ENCODE assay signal across 23 cellular contexts in the genomic region with DNA sequence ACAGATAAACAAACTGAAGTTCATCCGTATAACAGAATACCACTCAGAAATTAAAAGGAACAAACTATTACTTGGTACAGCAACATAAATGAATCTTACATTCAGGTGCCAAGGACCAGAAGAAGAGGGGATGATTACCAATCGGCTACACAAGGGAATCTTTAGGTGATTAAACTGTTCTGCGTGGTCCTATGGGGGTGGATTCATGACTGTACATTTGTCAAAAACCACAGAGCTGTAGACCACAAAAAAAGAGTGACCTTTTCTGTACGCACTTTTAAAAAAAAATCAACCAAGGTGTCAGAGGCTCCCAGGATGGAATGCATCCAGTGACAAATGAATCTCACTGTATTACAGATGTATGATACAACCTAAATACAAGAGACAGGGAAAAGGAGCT.
A peak's percentile ranks its signal among the peaks of the same experiment; 100 is the strongest.
DNase-seq lines count a peak whose midpoint lies in the region; ATAC-seq and TF ChIP-seq lines count a peak whose summit lies in the region.
"Had no signal": no experiment of that assay in that cellular context is flagged by ENCODE, and none has a peak within 500 bp of the region (broad histone marks: within the 10 kb centered on the region; RNA-seq: fewer than 3 reads in every experiment).

No MANE protein-coding gene starts in this region.

- H3K18ac ChIP-seq in IMR-90 (ENCODE audit: low read depth, low read length), result no peak overlapping the region

- no peaks in the 10 kb centered on the region for H4K20me1 ChIP-seq in IMR-90 (ENCODE audit: insufficient read depth, low read length)

- H3K9me3 ChIP-seq in IMR-90 (ENCODE audit: control insufficient read depth, insufficient read depth, low read length), result peaks cover 5% of the 10 kb centered on the region
- H3K9me3 ChIP-seq: thyroid gland had no signal

- no peak overlapping the region for H3K4me3 ChIP-seq in IMR-90 (ENCODE audit: insufficient read depth, low read depth, low read length)
- H3K4me3 ChIP-seq: BLaER1, dorsolateral prefrontal cortex, K562, thyroid gland had no signal

- CTCF ChIA-PET in IMR-90 (lab: Yijun Ruan, JAX), result interaction anchor here (0.6 kb wide), 1 partner anchor 363 kb away, joined by 3 read pairs; no protein-coding TSS in a partner anchor

- no peak overlapping the region for H3K27ac ChIP-seq in IMR-90 (ENCODE audit: insufficient read depth, low read length)
- H3K27ac ChIP-seq: BLaER1, dorsolateral prefrontal cortex, parathyroid adenoma, thyroid gland had no signal

- no peak overlapping the region for H4K8ac ChIP-seq in IMR-90 (ENCODE audit: low read depth in 2 of 2, low read length in 2 of 2)

- dilution Hi-C loops in IMR-90 (cut with HindIII; ENCODE audit: low sequenced_read_pairs, unreplicated experiment), result no loop called here

- H4K91ac ChIP-seq in IMR-90 (ENCODE audit: insufficient read depth, low read depth, low read length), result no peak overlapping the region

- TF ChIP-seq POLR2A in IMR-90 (IDR thresholded peaks at IDR 0.05; ENCODE audit: low read depth, low read length), result no peak

- no peak overlapping the region for H2AFZ ChIP-seq in IMR-90 (replicated peaks; ENCODE audit: low read length, poor library complexity)
- H2AFZ ChIP-seq: parathyroid adenoma had no signal

- POLR2A ChIA-PET in IMR-90 (lab: Charles Lee; ENCODE audit: unreplicated experiment), result no interaction called here

- H2BK120ac ChIP-seq in IMR-90 (ENCODE audit: low read depth, low read length), result no peak overlapping the region

- H3K56ac ChIP-seq in IMR-90 (ENCODE audit: extremely low read depth, insufficient read depth, low read length), result no peak overlapping the region

- H2AK9ac ChIP-seq in IMR-90 (replicated peaks; ENCODE audit: low read depth, low read length, poor library complexity), result no peak overlapping the region

- H3K27ac Mint-ChIP-seq in activated T-helper 17 cell treated with anti-CD3 and anti-CD28 coated beads, Interleukin-2, amount 50 U/mL, for 72 hours, result peak overlapping the region; percentile 10
- H3K27ac Mint-ChIP-seq in stimulated activated effector memory CD8-positive, alpha-beta T cell treated with anti-CD3 and anti-CD28 coated beads, Interleukin-12 subunit alpha, Interleukin-12 subunit beta, amount 100 ng/mL, for 72 hours, result no peak overlapping the region
- H3K27ac Mint-ChIP-seq: stimulated activated memory B cell treated with anti-CD40 and anti-IgM and Interleukin-4, amounts not matched to agents 10 μg/mL and 1 μg/mL and 100 μg/mL, for 72 hours had no signal

- no TSS peak for BruUV-seq in IMR-90 (replicated peaks; lab: Mats Ljungman, UMichigan)

- no peak overlapping the region for H3K4me2 ChIP-seq in IMR-90 (ENCODE audit: low read depth, low read length)
- H3K4me2 ChIP-seq: BLaER1 had no signal

- intact Hi-C loops in IMR-90 (cut with micrococcal nuclease), result no loop called here

- H3K36me3 ChIP-seq in IMR-90 (ENCODE audit: control insufficient read depth, insufficient read depth, low read length), result no peaks in the 10 kb centered on the region
- H3K36me3 ChIP-seq: BLaER1, thyroid gland had no signal

- H4K5ac ChIP-seq in IMR-90 (ENCODE audit: low read depth, low read length), result no peak overlapping the region

- H3K9me3 Mint-ChIP-seq in activated T-helper 17 cell treated with anti-CD3 and anti-CD28 coated beads, Interleukin-2, amount 50 U/mL, for 72 hours, result peaks cover 3% of the 10 kb centered on the region
- H3K9me3 Mint-ChIP-seq in stimulated activated effector memory CD8-positive, alpha-beta T cell treated with anti-CD3 and anti-CD28 coated beads, Interleukin-12 subunit alpha, Interleukin-12 subunit beta, amount 100 ng/mL, for 72 hours, result peaks cover 11% of the 10 kb centered on the region

- peaks cover 24% of the 10 kb centered on the region for H3K4me1 Mint-ChIP-seq in activated T-helper 17 cell treated with anti-CD3 and anti-CD28 coated beads, Interleukin-2, amount 50 U/mL, for 72 hours
- H3K4me1 Mint-ChIP-seq in stimulated activated effector memory CD8-positive, alpha-beta T cell treated with anti-CD3 and anti-CD28 coated beads, Interleukin-12 subunit alpha, Interleukin-12 subunit beta, amount 100 ng/mL, for 72 hours, result peaks cover 38% of the 10 kb centered on the region

- in situ Hi-C loops in IMR-90 (cut with MboI; ENCODE audit: low sequenced_read_pairs), result no loop called here

- ATAC-seq in IMR-90 (ENCODE audit: low read depth) (no peak), HG03432 (IDR thresholded peaks at IDR 0.05; ENCODE audit: unreplicated experiment) (no peak)
- ATAC-seq in activated T-helper 17 cell treated with anti-CD3 and anti-CD28 coated beads, Interleukin-2, amount 50 U/mL, for 72 hours (replicated peaks), result peak; percentile 93
- ATAC-seq in stimulated activated effector memory CD8-positive, alpha-beta T cell treated with anti-CD3 and anti-CD28 coated beads, Interleukin-12 subunit alpha, Interleukin-12 subunit beta, amount 100 ng/mL, for 72 hours, result peak; percentile 85
- ATAC-seq: K562; Panc1; stimulated activated memory B cell treated with anti-CD40 and anti-IgM and Interleukin-4, amounts not matched to agents 10 μg/mL and 1 μg/mL and 100 μg/mL, for 72 hours had no signal

- no peaks in the 10 kb centered on the region for H3K9me1 ChIP-seq in IMR-90 (ENCODE audit: insufficient read depth, low read length)

- no peak overlapping the region for H3K14ac ChIP-seq in IMR-90 (replicated peaks; ENCODE audit: low read depth, low read length)

- H2BK5ac ChIP-seq in IMR-90 (ENCODE audit: low read depth, low read length, poor library complexity, severe bottlenecking), result no peak overlapping the region

- WGBS in IMR-90 (ENCODE audit: extremely low coverage in 2 of 2, insufficient read length in 1 of 2), 2 experiments, result no CpG with 5 or more reads among the region's 4 CpGs

- H3K23ac ChIP-seq in IMR-90 (ENCODE audit: low read depth, low read length), result no peak overlapping the region

- H3K4me3 Mint-ChIP-seq in activated T-helper 17 cell treated with anti-CD3 and anti-CD28 coated beads, Interleukin-2, amount 50 U/mL, for 72 hours, result no peak overlapping the region
- no peak overlapping the region for H3K4me3 Mint-ChIP-seq in stimulated activated effector memory CD8-positive, alpha-beta T cell treated with anti-CD3 and anti-CD28 coated beads, Interleukin-12 subunit alpha, Interleukin-12 subunit beta, amount 100 ng/mL, for 72 hours
- H3K4me3 Mint-ChIP-seq: stimulated activated memory B cell treated with anti-CD40 and anti-IgM and Interleukin-4, amounts not matched to agents 10 μg/mL and 1 μg/mL and 100 μg/mL, for 72 hours had no signal

- H3K27me3 ChIP-seq in IMR-90 (ENCODE audit: control insufficient read depth, insufficient read depth, low read length), result no peaks in the 10 kb centered on the region
- H3K27me3 ChIP-seq: BLaER1, dorsolateral prefrontal cortex, thyroid gland had no signal

- H3K79me1 ChIP-seq in IMR-90 (ENCODE audit: low read depth in 1 of 2, low read length in 2 of 2), result peaks cover 0 to 6% of the 10 kb centered on the region in 2 experiments; a peak in 3 of 4 replicates

- H2BK20ac ChIP-seq in IMR-90 (ENCODE audit: low read depth, low read length), result no peak overlapping the region

- no peak overlapping the region for H2AK5ac ChIP-seq in IMR-90 (ENCODE audit: low read depth, low read length)

- H3K9ac ChIP-seq in IMR-90 (ENCODE audit: low read depth, low read length), result no peak overlapping the region
- H3K9ac ChIP-seq: BLaER1, parathyroid adenoma had no signal

- no peaks in the 10 kb centered on the region for H3K4me1 ChIP-seq in IMR-90 (ENCODE audit: control insufficient read depth, insufficient read depth, low read length)
- H3K4me1 ChIP-seq: BLaER1, thyroid gland had no signal

- peak; percentile 24 for DNase-seq in activated naive CD4-positive, alpha-beta T cell treated with Interleukin-2 at 50 U/mL for 16 hours
- no peak for DNase-seq in activated naive CD4-positive, alpha-beta T cell treated with anti-CD3 and anti-CD28 coated beads, Interleukin-2, amount 50 U/mL, for 16 hours
- DNase-seq in IMR-90 (peak; percentile 1), superior temporal gyrus (ENCODE audit: extremely low spot score) (no peak)
- no peak for DNase-seq in stimulated activated effector memory CD8-positive, alpha-beta T cell treated with anti-CD3 and anti-CD28 coated beads, Interleukin-12 subunit alpha, Interleukin-12 subunit beta, amount 100 ng/mL, for 72 hours (ENCODE audit: low spot score in 2 of 2)
- DNase-seq: activated gamma-delta T cell treated with Interleukin-2 at 50 U/mL for 16 hours, amygdala, DMS153, dorsolateral prefrontal cortex, H7, NCI-H1092, NCI-H1694, retina, Right ventricle myocardium superior, small intestine, thyroid gland had no signal

- TF ChIP-seq CTCF in IMR-90 (conservative IDR thresholded peaks at IDR 0.05; ENCODE audit: low read depth, low read length), result no peak

- no peak overlapping the region for H3K4ac ChIP-seq in IMR-90 (ENCODE audit: low read depth, low read length)

- H3K36me3 Mint-ChIP-seq in activated T-helper 17 cell treated with anti-CD3 and anti-CD28 coated beads, Interleukin-2, amount 50 U/mL, for 72 hours (ENCODE audit: low read depth), result no peaks in the 10 kb centered on the region
- H3K36me3 Mint-ChIP-seq in stimulated activated effector memory CD8-positive, alpha-beta T cell treated with anti-CD3 and anti-CD28 coated beads, Interleukin-12 subunit alpha, Interleukin-12 subunit beta, amount 100 ng/mL, for 72 hours, result no peaks in the 10 kb centered on the region

- no peak overlapping the region for H2BK15ac ChIP-seq in IMR-90 (ENCODE audit: low read depth, low read length)

- no peak for TF ChIP-seq RAD21 in IMR-90 (IDR thresholded peaks at IDR 0.05; ENCODE audit: low read length)

- H3K27me3 Mint-ChIP-seq in activated T-helper 17 cell treated with anti-CD3 and anti-CD28 coated beads, Interleukin-2, amount 50 U/mL, for 72 hours, result no peaks in the 10 kb centered on the region
- H3K27me3 Mint-ChIP-seq: stimulated activated memory B cell treated with anti-CD40 and anti-IgM and Interleukin-4, amounts not matched to agents 10 μg/mL and 1 μg/mL and 100 μg/mL, for 72 hours had no signal

TF ChIP-seq in IMR-90, 13 proteins besides CTCF, POLR2A, EP300 and RAD21:
- TF ChIP-seq NFE2L2 (IDR thresholded peaks at IDR 0.05; ENCODE audit: low read depth, low read length) (no peak), RCOR1 (IDR thresholded peaks at IDR 0.05; ENCODE audit: insufficient replicate concordance, low read length) (no peak), RFX5 (IDR thresholded peaks at IDR 0.05; ENCODE audit: low read depth, low read length) (no peak), SMC3 (IDR thresholded peaks at IDR 0.05; ENCODE audit: low read depth, low read length) (no peak), MAFK (IDR thresholded peaks at IDR 0.05; ENCODE audit: low read depth, low read length) (no peak), FOS (IDR thresholded peaks at IDR 0.05; ENCODE audit: low read depth, low read length) (no peak), BHLHE40 (IDR thresholded peaks at IDR 0.05; ENCODE audit: low read depth, low read length) (no peak), MAZ (IDR thresholded peaks at IDR 0.05; ENCODE audit: borderline replicate concordance, low read depth, low read length) (no peak), CHD1 (IDR thresholded peaks at IDR 0.05; ENCODE audit: low read depth, low read length) (no peak)
TF ChIP-seq in IMR-90: peak in this region for 0.

Comparison
In these comparisons a context has a peak if more than half of its experiments do, and no peak if none do; other contexts are left out.
1. DNase-seq: peak in activated naive CD4-positive, alpha-beta T cell treated with Interleukin-2 at 50 U/mL for 16 hours (single experiment) and IMR-90 (single experiment); none in activated naive CD4-positive, alpha-beta T cell treated with anti-CD3 and anti-CD28 coated beads, Interleukin-2, amount 50 U/mL, for 16 hours (single experiment), stimulated activated effector memory CD8-positive, alpha-beta T cell treated with anti-CD3 and anti-CD28 coated beads, Interleukin-12 subunit alpha, Interleukin-12 subunit beta, amount 100 ng/mL, for 72 hours (0 of 2) and superior temporal gyrus (single experiment).
2. ATAC-seq: peak in activated T-helper 17 cell treated with anti-CD3 and anti-CD28 coated beads, Interleukin-2, amount 50 U/mL, for 72 hours (single experiment) and stimulated activated effector memory CD8-positive, alpha-beta T cell treated with anti-CD3 and anti-CD28 coated beads, Interleukin-12 subunit alpha, Interleukin-12 subunit beta, amount 100 ng/mL, for 72 hours (single experiment); none in IMR-90 (single experiment) and HG03432 (single experiment).